In the genomic region with DNA sequence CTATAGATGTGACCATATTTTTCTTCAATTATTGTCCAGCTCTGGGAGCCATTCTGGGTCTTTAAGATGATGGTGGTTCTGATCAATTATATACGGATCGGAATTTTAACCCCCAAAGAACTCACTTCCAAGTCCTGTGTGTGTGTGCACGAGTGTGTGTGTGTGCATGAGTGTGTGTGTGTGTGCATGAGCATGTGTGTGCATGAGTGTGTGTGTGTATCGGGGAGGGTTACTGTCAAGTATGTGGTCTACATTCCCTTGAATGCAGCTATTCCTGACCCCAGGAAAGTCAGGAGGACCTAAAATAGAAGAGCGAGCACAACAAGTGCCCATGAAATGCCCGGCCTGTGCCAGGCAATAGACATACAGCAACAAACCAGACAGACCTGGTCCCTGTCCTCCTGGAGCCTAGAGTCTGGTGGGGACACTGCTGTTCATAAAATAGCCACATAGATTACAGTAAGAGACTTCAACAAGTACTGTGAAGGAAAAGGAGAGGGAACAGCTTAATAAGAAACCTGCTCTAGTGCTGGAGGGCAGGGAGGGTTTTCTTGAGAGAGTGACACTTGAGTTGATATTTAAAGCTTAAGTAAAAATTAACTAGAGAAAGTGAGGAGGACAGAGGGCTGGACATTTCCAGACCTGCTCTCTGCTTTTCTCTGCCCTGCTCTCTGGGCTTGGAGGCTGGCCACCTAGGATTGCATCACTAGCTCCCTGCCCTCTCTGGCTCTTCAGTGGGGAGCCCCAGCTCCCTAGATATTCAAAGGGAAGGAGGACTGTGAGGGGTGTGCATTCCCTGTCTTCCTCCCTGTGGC, we compare ENCODE assay signal across 18 cellular contexts.
"Had no signal": no experiment of that assay in that cellular context is flagged by ENCODE, and none has a peak within 500 bp of the region (broad histone marks: within the 10 kb centered on the region; RNA-seq: fewer than 3 reads in every experiment).

No MANE protein-coding gene starts in this region.

- H3K27ac ChIP-seq: cardiac muscle cell, coronary artery, esophagus muscularis mucosa, tibial nerve, WERI-Rb-1 had no signal

- H3K27me3 ChIP-seq: cardiac muscle cell, tibial nerve had no signal

- H3K36me3 ChIP-seq: cardiac muscle cell, esophagus muscularis mucosa, tibial nerve, WERI-Rb-1 had no signal

- FAIRE-seq: small intestine had no signal

- ATAC-seq: activated CD8-positive, alpha-beta memory T cell treated with anti-CD3 and anti-CD28 coated beads, Interleukin-2, amount 10 ng/mL, durations not matched to agents 7 days and 5 days; activated naive CD4-positive, alpha-beta T cell treated with anti-CD3 and anti-CD28 coated beads, Interleukin-2, amount 50 U/mL, for 72 hours; natural killer cell; right cardiac atrium had no signal

- H3K4me3 ChIP-seq: cardiac muscle cell, coronary artery, esophagus muscularis mucosa, tibial nerve had no signal

- H3K9me3 ChIP-seq: esophagus muscularis mucosa, tibial nerve had no signal

- H3K4me1 ChIP-seq: esophagus muscularis mucosa, tibial nerve had no signal

- DNase-seq: activated CD4-positive, alpha-beta memory T cell treated with anti-CD3 and anti-CD28 coated beads for 36 hours; activated CD8-positive, alpha-beta memory T cell treated with anti-CD3 and anti-CD28 coated beads, Interleukin-2, amount 10 ng/mL, durations not matched to agents 7 days and 5 days; activated gamma-delta T cell; activated T-cell treated with anti-CD3 and anti-CD28 coated beads, Interleukin-2, amount 50 U/mL, for 24 hours; hippocampal formation; natural killer cell; nucleus accumbens; small intestine; stimulated activated CD4-positive, alpha-beta T cell treated with anti-CD3 and anti-CD28 coated beads, Interleukin-4, amount 100 ng/mL, for 4 hours; stimulated activated CD8-positive, alpha-beta memory T cell treated with anti-CD3 and anti-CD28 coated beads, Interleukin-4, amount 100 ng/mL, for 48 hours; stimulated activated naive CD4-positive, alpha-beta T cell treated with Interleukin-2 at 50 U/mL for 16 hours; WERI-Rb-1 had no signal
